1 cellular context compared by ENCODE assay signal in genomic region chr1:23531695-23532094, GRCh38.
TF ChIP-seq lines count a peak whose summit lies in the region.

No MANE protein-coding gene starts in this region.

TF ChIP-seq in K562, 482 proteins besides CTCF, POLR2A, EP300 and RAD21 (continued from another document):
- TF ChIP-seq HEY1 (CRISPR knock-in tag; IDR thresholded peaks at IDR 0.05; ENCODE audit: borderline replicate concordance) = no peak
- peak; percentile 11; the same call in 1 of the 2 replicates for TF ChIP-seq ZFX (CRISPR knock-in tag; IDR thresholded peaks at IDR 0.05)
- no peak for TF ChIP-seq GABPB2 (CRISPR knock-in tag; conservative IDR thresholded peaks at IDR 0.05)
- TF ChIP-seq ETS1 (conservative IDR thresholded peaks at IDR 0.05; ENCODE audit: control insufficient read depth, low read depth, low read length) = no peak
- TF ChIP-seq JUNB (CRISPR knock-in tag; conservative IDR thresholded peaks at IDR 0.05) = no peak
- no peak for TF ChIP-seq LEF1 (IDR thresholded peaks at IDR 0.05)
- TF ChIP-seq JUN (IDR thresholded peaks at IDR 0.05; ENCODE audit: borderline replicate concordance, low read depth, low read length) = no peak
- no peak for TF ChIP-seq JUN (CRISPR knock-in tag; IDR thresholded peaks at IDR 0.05; ENCODE audit: borderline replicate concordance)
- no peak for TF ChIP-seq THRB (CRISPR knock-in tag; conservative IDR thresholded peaks at IDR 0.05)
- TF ChIP-seq ZNF41 (CRISPR knock-in tag; conservative IDR thresholded peaks at IDR 0.05) = no peak
- TF ChIP-seq ZNF239 (CRISPR knock-in tag; IDR thresholded peaks at IDR 0.05) = no peak
- TF ChIP-seq ZNF507 (tag; conservative IDR thresholded peaks at IDR 0.05) = no peak
- no peak for TF ChIP-seq GATA2 (CRISPR knock-in tag; IDR thresholded peaks at IDR 0.05)
- TF ChIP-seq FOSL1 (tag; conservative IDR thresholded peaks at IDR 0.05) = no peak
- TF ChIP-seq ADNP (tag; IDR thresholded peaks at IDR 0.05) = no peak
- TF ChIP-seq RNF219 (CRISPR knock-in tag; IDR thresholded peaks at IDR 0.05) = no peak
- no peak for TF ChIP-seq NR1H2 (CRISPR knock-in tag; IDR thresholded peaks at IDR 0.05)
- TF ChIP-seq, protein P1, sequence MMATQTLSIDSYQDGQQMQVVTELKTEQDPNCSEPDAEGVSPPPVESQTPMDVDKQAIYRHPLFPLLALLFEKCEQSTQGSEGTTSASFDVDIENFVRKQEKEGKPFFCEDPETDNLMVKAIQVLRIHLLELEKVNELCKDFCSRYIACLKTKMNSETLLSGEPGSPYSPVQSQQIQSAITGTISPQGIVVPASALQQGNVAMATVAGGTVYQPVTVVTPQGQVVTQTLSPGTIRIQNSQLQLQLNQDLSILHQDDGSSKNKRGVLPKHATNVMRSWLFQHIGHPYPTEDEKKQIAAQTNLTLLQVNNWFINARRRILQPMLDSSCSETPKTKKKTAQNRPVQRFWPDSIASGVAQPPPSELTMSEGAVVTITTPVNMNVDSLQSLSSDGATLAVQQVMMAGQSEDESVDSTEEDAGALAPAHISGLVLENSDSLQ (IDR thresholded peaks at IDR 0.05) = 0 out of 2 replicates have a peak, but pooled peaks have one; percentile 18
- no peak for TF ChIP-seq CXXC5 (CRISPR knock-in tag; IDR thresholded peaks at IDR 0.05)
- TF ChIP-seq PTTG1 (tag; IDR thresholded peaks at IDR 0.05; ENCODE audit: low read depth) = no peak
- no peak for TF ChIP-seq CREB1 (IDR thresholded peaks at IDR 0.05)
- no peak for TF ChIP-seq CREB1 (CRISPR knock-in tag; IDR thresholded peaks at IDR 0.05)
- TF ChIP-seq TBL1XR1 (IDR thresholded peaks at IDR 0.05; ENCODE audit: low read length in 2 of 2) = no peak
- no peak for TF ChIP-seq ZNF3 (CRISPR knock-in tag; IDR thresholded peaks at IDR 0.05)
- TF ChIP-seq FOS (IDR thresholded peaks at IDR 0.05; ENCODE audit: extremely low read depth, insufficient read length) = no peak
- no peak for TF ChIP-seq ZNF695 (CRISPR knock-in tag; IDR thresholded peaks at IDR 0.05)
- no peak for TF ChIP-seq ZEB2 (IDR thresholded peaks at IDR 0.05)
- TF ChIP-seq NFIC (IDR thresholded peaks at IDR 0.05) = no peak
- 0 out of 2 replicates have a peak, but pooled peaks have one; percentile 29 for TF ChIP-seq ZFPM2 (CRISPR knock-in tag; IDR thresholded peaks at IDR 0.05)
- TF ChIP-seq ARNT (IDR thresholded peaks at IDR 0.05) = peak in 1 of 2 experiments; percentile 47; a peak in 1 of 4 replicates
- no peak for TF ChIP-seq XRCC3 (IDR thresholded peaks at IDR 0.05)
